ENCODE assay signal across 8 cellular contexts in the genomic region with DNA sequence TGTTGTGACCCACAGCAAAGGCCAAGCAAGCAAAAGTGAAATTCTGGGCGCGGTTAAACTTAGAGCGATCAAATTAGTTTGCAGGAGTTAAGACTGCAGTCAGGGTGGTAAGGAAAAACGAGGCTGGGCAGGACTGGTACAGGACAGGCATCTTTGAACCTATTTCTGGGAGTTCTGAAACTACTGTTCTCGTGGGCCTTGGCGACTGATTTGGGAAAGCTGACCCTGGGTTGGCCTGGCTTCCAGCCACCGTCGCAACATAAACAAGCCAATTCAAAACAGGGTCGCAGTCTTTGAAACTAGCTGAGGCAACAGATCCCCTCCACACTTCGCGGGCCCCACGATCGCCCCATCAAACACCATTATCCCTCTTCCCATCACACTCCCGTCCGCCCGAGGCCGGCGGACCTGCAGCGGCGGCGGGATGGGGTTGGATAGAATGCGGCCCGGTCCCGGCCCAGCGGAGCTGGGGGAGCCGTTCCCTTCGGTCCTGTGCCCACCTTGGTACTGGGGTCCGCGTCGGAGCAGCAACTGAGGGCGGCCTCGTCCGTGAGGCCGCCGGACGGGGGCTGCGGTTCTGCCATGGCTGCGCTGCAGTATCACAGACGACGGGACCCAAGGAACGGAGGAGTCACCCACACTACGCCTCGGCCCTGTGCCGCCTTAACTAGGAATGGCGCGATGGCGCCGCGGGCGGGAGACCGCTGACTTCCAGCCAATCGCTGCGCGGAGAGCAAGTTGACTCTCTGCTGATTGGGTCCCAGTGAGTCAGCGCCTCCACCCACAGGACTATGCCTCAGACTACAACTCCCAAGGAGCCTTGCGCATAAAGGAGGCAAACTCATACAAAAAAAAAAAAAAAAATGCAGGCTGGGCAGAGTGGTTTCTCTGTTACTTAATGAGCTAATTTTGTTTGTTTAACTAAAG. TPM values are rescaled to one million over a fixed set of nuclear protein-coding genes. Genes with fewer than 3 reads are reported as not detected.
DNase-seq lines count a peak whose midpoint lies in the region; ATAC-seq, FAIRE-seq and TF ChIP-seq lines count a peak whose summit lies in the region.

TSS of gene GLO1 (minus strand) at position 675 of the 927 bp plus-strand sequence. CDS start at position 584, 91 bp downstream.

- peak within 1 kb of the TSS; percentile 96 for H3K4me3 Mint-ChIP-seq in activated CD4-positive, alpha-beta T cell treated with anti-CD3 and anti-CD28 coated beads for 36 hours

- POLR2A ChIA-PET in activated CD4-positive, alpha-beta T cell treated with anti-CD3 and anti-CD28 coated beads for 36 hours (lab: Charles Lee), result interaction anchor here (0.6 to 1.6 kb wide), 11 partner anchors 11 to 1247 kb away, joined by 3 to 14 read pairs (median 3); no protein-coding TSS in a partner anchor

- H3K9ac ChIP-seq in kidney (ENCODE audit: low read length in 2 of 2), result peak within 1 kb of the TSS; percentile 81 to 84

- H3K4me3 ChIP-seq in choroid plexus epithelial cell (ENCODE audit: low read depth, low read length), result peak within 1 kb of the TSS; percentile 76
- peak within 1 kb of the TSS; percentile 84 to 89 for H3K4me3 ChIP-seq in kidney (ENCODE audit: low read length in 2 of 2)

- peak; percentile 96 for FAIRE-seq in kidney (lab: Jason Lieb, UNC)

- H3K9me3 Mint-ChIP-seq in activated CD4-positive, alpha-beta T cell treated with anti-CD3 and anti-CD28 coated beads for 36 hours (ENCODE audit: low read depth), result peaks cover 16% of the 10 kb centered on the region

- no peaks in the 10 kb centered on the region for H3K4me1 ChIP-seq in kidney (ENCODE audit: control insufficient read depth in 1 of 2, insufficient read depth in 1 of 2, low read depth in 1 of 2, low read length in 2 of 2)

- peaks cover 3% of the 10 kb centered on the region for H3K27me3 Mint-ChIP-seq in activated CD4-positive, alpha-beta T cell treated with anti-CD3 and anti-CD28 coated beads for 36 hours

- CTCF ChIA-PET in activated CD4-positive, alpha-beta T cell treated with anti-CD3 and anti-CD28 coated beads for 36 hours (lab: Charles Lee), result interaction anchor here (0.6 to 1.9 kb wide), 2 partner anchors 11 to 1008 kb away, joined by 3 to 6 read pairs; no protein-coding TSS in a partner anchor

- H3K36me3 Mint-ChIP-seq in activated CD4-positive, alpha-beta T cell treated with anti-CD3 and anti-CD28 coated beads for 36 hours (ENCODE audit: low read depth), result peaks cover 44% of the 10 kb centered on the region

- H3K27ac ChIP-seq in kidney (ENCODE audit: low read depth in 2 of 2, low read length in 2 of 2), result peak within 1 kb of the TSS; percentile 89 to 93

- no peak for TF ChIP-seq CTCF in choroid plexus epithelial cell (conservative IDR thresholded peaks at IDR 0.05; ENCODE audit: low read depth, low read length)
- no peak for TF ChIP-seq CTCF in kidney (IDR thresholded peaks at IDR 0.05; ENCODE audit: borderline replicate concordance, extremely low read depth, insufficient read depth)

- DNase-seq in Ammon's horn (ENCODE audit: low spot score), result peak; percentile 99
- peak; percentile 96 for DNase-seq in GM19238 (ENCODE audit: insufficient read length, low spot score)
- peak; percentile 95 to 97 for DNase-seq in NCI-H524 (lab: John Stamatoyannopoulos, UW)
- DNase-seq in activated CD4-positive, alpha-beta T cell treated with anti-CD3 and anti-CD28 coated beads for 36 hours, result peak; percentile 98
- peak; percentile 99 for DNase-seq in choroid plexus epithelial cell (ENCODE audit: low read depth)
- DNase-seq in kidney, result peak; percentile 99
- peak; percentile 98 for DNase-seq in stimulated activated CD4-positive, alpha-beta T cell treated with anti-CD3 and anti-CD28 coated beads, Interleukin-15, amount 100 ng/mL, for 24 hours

- H3K4me1 Mint-ChIP-seq in activated CD4-positive, alpha-beta T cell treated with anti-CD3 and anti-CD28 coated beads for 36 hours, result peaks cover 39% of the 10 kb centered on the region

- intact Hi-C loops in activated CD4-positive, alpha-beta T cell treated with anti-CD3 and anti-CD28 coated beads for 36 hours (cut with DNase I, micrococcal nuclease), result loop anchor here (1.0 to 5.0 kb wide), 7 partner anchors 62 to 1269 kb away; partner anchors contain the start of genes BTBD9 (in 1 of the 2), CMTR1 (in 1 of the 2), KCNK5 (in 1 of the 2) and ZFAND3 (in 1 of the 2)
- intact Hi-C loops in kidney (cut with DNase I), result no loop called here

- H3K27ac Mint-ChIP-seq in activated CD4-positive, alpha-beta T cell treated with anti-CD3 and anti-CD28 coated beads for 36 hours, result peak within 1 kb of the TSS; percentile 98

- peak; percentile 99 for ATAC-seq in HG03442 (IDR thresholded peaks at IDR 0.05; ENCODE audit: unreplicated experiment)
- peak; percentile 100 for ATAC-seq in activated CD4-positive, alpha-beta T cell treated with anti-CD3 and anti-CD28 coated beads for 36 hours

- H3K36me3 ChIP-seq in kidney (ENCODE audit: control insufficient read depth in 1 of 2, insufficient read depth in 2 of 2, low read length in 2 of 2), result peaks cover 0 to 2% of the 10 kb centered on the region in 2 donors

- no peaks in the 10 kb centered on the region for H3K9me3 ChIP-seq in kidney (ENCODE audit: control insufficient read depth in 1 of 2, low read length in 2 of 2)

RNA-seq across cellular contexts. Expression of gene GLO1, which starts in this region (rescaled TPM):
- total RNA-seq in activated CD4-positive, alpha-beta T cell treated with anti-CD3 and anti-CD28 coated beads for 36 hours, result 100 to 1,000 TPM; 150 to 152 TPM
- 67.3 TPM for total RNA-seq in kidney
- 126 TPM for polyA plus RNA-seq in kidney (ENCODE audit: insufficient read depth, low read depth, low replicate concordance)

Comparison
In these comparisons a context has a peak if more than half of its experiments do, and no peak if none do; other contexts are left out.
1. Peak in every context shown above with its lines: DNase-seq, ATAC-seq, H3K4me3 ChIP-seq and H3K27ac ChIP-seq.